26 cellular contexts compared by ENCODE assay signal in genomic region chr4:78197947-78198346, GRCh38.
DNase-seq lines count a peak whose midpoint lies in the region; ATAC-seq, FAIRE-seq and TF ChIP-seq lines count a peak whose summit lies in the region.
"Had no signal": no experiment of that assay in that cellular context is flagged by ENCODE, and none has a peak within 500 bp of the region (broad histone marks: within the 10 kb centered on the region; RNA-seq: fewer than 3 reads in every experiment).

No MANE protein-coding gene starts in this region.

- peak; percentile 5 for DNase-seq in GM03348 (ENCODE audit: low spot score)
- no peak for DNase-seq in GM23338 (ENCODE audit: low spot score)
- peak; percentile 26 for DNase-seq in OCI-M1 (lab: John Stamatoyannopoulos, UW)
- DNase-seq in K562 (ENCODE audit: extremely low read depth in 1 of 4, low spot score in 3 of 4), result peak in 1 of 4 experiments; percentile 10
- DNase-seq in NCI-H2029 treated with DMSO at 0.1 percent for 48 hours (lab: John Stamatoyannopoulos, UW), result no peak
- no peak for DNase-seq in type B pancreatic cell (ENCODE audit: extremely low spot score, unreplicated experiment)
- DNase-seq: 8988T; ACHN; AML-193; BE2C; CD4-positive, alpha-beta T cell; CD8-positive, alpha-beta memory T cell; DMS 273 treated with DMSO at 0.1 percent for 48 hours; DMS79; GF-D8; H7 had no signal

- BruUV-seq in K562 (replicated peaks; lab: Mats Ljungman, UMichigan), result no TSS peak

- H3K9ac ChIP-seq in K562 (ENCODE audit: insufficient read depth in 1 of 2, low read depth in 2 of 2, low read length in 2 of 2), result no peak overlapping the region
- H3K9ac ChIP-seq: BLaER1 treated with 17β-estradiol and CSF1 and Interleukin-3, amounts not matched to agents 10 nM and 100 nM had no signal

- ATAC-seq in GM23338 (peak; percentile 30; the same call in 2 of the 3 replicates), K562 (peak; percentile 62; the same call in 2 of the 3 replicates), HG03442 (IDR thresholded peaks at IDR 0.05; ENCODE audit: unreplicated experiment) (no peak), HG02973 (IDR thresholded peaks at IDR 0.05; ENCODE audit: unreplicated experiment) (no peak)
- ATAC-seq: A549, HCT116 had no signal

- H3K36me3 ChIP-seq in GM23338 (ENCODE audit: insufficient read depth), result no peaks in the 10 kb centered on the region; the same call in 1 of the 2 replicates
- H3K36me3 ChIP-seq in K562 (ENCODE audit: control insufficient read depth, insufficient read depth, low read length), result no peaks in the 10 kb centered on the region
- H3K36me3 ChIP-seq: BE2C; BLaER1 treated with 17β-estradiol and CSF1 and Interleukin-3, amounts not matched to agents 10 nM and 100 nM had no signal

- TF ChIP-seq POLR2A in K562 (conservative IDR thresholded peaks at IDR 0.05), result no peak

- in situ Hi-C loops in K562 (cut with MboI), result no loop called here

- H3K9me3 Mint-ChIP-seq in GM23338 (peaks cover 36% of the 10 kb centered on the region), type B pancreatic cell (peaks cover 3% of the 10 kb centered on the region)

- intact Hi-C loops in K562 (cut with micrococcal nuclease), result loop anchor here (10.0 kb wide), 1 partner anchor 317 kb away; no protein-coding TSS in a partner anchor

- CTCF ChIA-PET in K562 (lab: Yijun Ruan, JAX; ENCODE audit: low intra/inter-chr PET ratio), result no interaction called here

- no peak for FAIRE-seq in K562 (lab: Jason Lieb, UNC)
- FAIRE-seq: A549, D721Med, GM12891, GM18507, H1 had no signal

- H3K27ac Mint-ChIP-seq in GM23338 (no peak overlapping the region), type B pancreatic cell (no peak overlapping the region)
- H3K27ac Mint-ChIP-seq: CD14-positive monocyte; CD4-positive, alpha-beta T cell; CD8-positive, alpha-beta memory T cell had no signal

- H3K4me2 ChIP-seq in GM23338 (no peak overlapping the region), K562 (ENCODE audit: insufficient read depth, low read length) (no peak overlapping the region)
- H3K4me2 ChIP-seq: A549; BLaER1 treated with 17β-estradiol and CSF1 and Interleukin-3, amounts not matched to agents 10 nM and 100 nM had no signal

- TF ChIP-seq EP300 in K562 (IDR thresholded peaks at IDR 0.05; ENCODE audit: low read length), result no peak

- H3K27me3 Mint-ChIP-seq in GM23338 (ENCODE audit: insufficient read depth, low read depth, poor library complexity) (peaks cover 4% of the 10 kb centered on the region), type B pancreatic cell (no peaks in the 10 kb centered on the region)
- H3K27me3 Mint-ChIP-seq: CD4-positive, alpha-beta T cell had no signal

- no peak for TF ChIP-seq RAD21 in K562 (CRISPR knock-in tag; conservative IDR thresholded peaks at IDR 0.05 in 1 of 2, IDR thresholded peaks at IDR 0.05 in 1 of 2)

- peaks cover 8% of the 10 kb centered on the region for H4K20me1 ChIP-seq in GM23338 (replicated peaks; ENCODE audit: insufficient read depth)
- H4K20me1 ChIP-seq in K562 (replicated peaks; ENCODE audit: control insufficient read depth, insufficient read depth, low read length), result no peaks in the 10 kb centered on the region
- H4K20me1 ChIP-seq: BLaER1 treated with 17β-estradiol and CSF1 and Interleukin-3, amounts not matched to agents 10 nM and 100 nM had no signal

- H3K79me2 ChIP-seq in GM23338 (replicated peaks; ENCODE audit: insufficient read depth), result peaks cover 88% of the 10 kb centered on the region
- no peaks in the 10 kb centered on the region for H3K79me2 ChIP-seq in K562 (ENCODE audit: control insufficient read depth, insufficient read depth, low read length)

- no peak overlapping the region for H3K4me3 ChIP-seq in GM23338
- no peak overlapping the region for H3K4me3 ChIP-seq in K562
- H3K4me3 ChIP-seq: A549; BLaER1 treated with 17β-estradiol and CSF1 and Interleukin-3, amounts not matched to agents 10 nM and 100 nM had no signal

- H3K4me1 ChIP-seq in GM23338 (ENCODE audit: insufficient read depth), result peaks cover 15% of the 10 kb centered on the region
- H3K4me1 ChIP-seq in K562 (replicated peaks in 1 of 2; ENCODE audit: control insufficient read depth in 2 of 2, insufficient read depth in 2 of 2, low read length in 2 of 2), result no peaks in the 10 kb centered on the region
- H3K4me1 ChIP-seq: A549; BLaER1 treated with 17β-estradiol and CSF1 and Interleukin-3, amounts not matched to agents 10 nM and 100 nM had no signal

- no peak overlapping the region for H3K27ac ChIP-seq in GM23338 (ENCODE audit: low read depth)
- no peak overlapping the region for H3K27ac ChIP-seq in K562 (ENCODE audit: extremely low read depth, low read depth, low read length)
- H3K27ac ChIP-seq: A549; BLaER1 treated with 17β-estradiol and CSF1 and Interleukin-3, amounts not matched to agents 10 nM and 100 nM had no signal

- WGBS in K562 (ENCODE audit: insufficient coverage, low coverage, missing lambda C conversion rate), result 0% methylated on average over 4 of the region's 4 CpGs

- H3K9me2 ChIP-seq in GM23338 (ENCODE audit: insufficient read depth), result peaks cover 6% of the 10 kb centered on the region; the same call in 1 of the 2 replicates

- no peaks in the 10 kb centered on the region for H3K9me1 ChIP-seq in K562 (ENCODE audit: control insufficient read depth, insufficient read depth, low read length)

- TF ChIP-seq CTCF in GM23338 (conservative IDR thresholded peaks at IDR 0.05; ENCODE audit: low read depth in 2 of 2), result 0 out of 4 replicates have a peak, but pooled peaks of 1 of the 2 experiments have one; percentile 13
- TF ChIP-seq CTCF in K562 (IDR thresholded peaks at IDR 0.05 in 2 of 3, conservative IDR thresholded peaks at IDR 0.05 in 1 of 3; ENCODE audit: insufficient read depth in 2 of 3, low read depth in 1 of 3, low read length in 3 of 3), result peak in 1 of 3 experiments; percentile 24; a peak in 1 of 6 replicates
- TF ChIP-seq CTCF in type B pancreatic cell (conservative IDR thresholded peaks at IDR 0.05), result no peak

- POLR2A ChIA-PET in K562 (lab: Yijun Ruan, JAX), result no interaction called here

- H3K9me3 ChIP-seq in K562 (replicated peaks; ENCODE audit: control insufficient read depth, insufficient read depth, low read depth, low read length), result no peaks in the 10 kb centered on the region
- H3K9me3 ChIP-seq: A549, BE2C had no signal

- peaks cover 42% of the 10 kb centered on the region for H3K36me3 Mint-ChIP-seq in GM23338 (ENCODE audit: low read depth)
- no peaks in the 10 kb centered on the region for H3K36me3 Mint-ChIP-seq in type B pancreatic cell
- H3K36me3 Mint-ChIP-seq: CD14-positive monocyte; CD8-positive, alpha-beta memory T cell had no signal

- H3F3A ChIP-seq in GM23338 (replicated peaks; ENCODE audit: low read depth), result no peaks in the 10 kb centered on the region

- no peak overlapping the region for H3K4me3 Mint-ChIP-seq in GM23338
- H3K4me3 Mint-ChIP-seq in type B pancreatic cell, result no peak overlapping the region
- H3K4me3 Mint-ChIP-seq: CD14-positive monocyte; CD4-positive, alpha-beta T cell; CD8-positive, alpha-beta memory T cell had no signal

- H2AFZ ChIP-seq in GM23338 (no peak overlapping the region), K562 (ENCODE audit: low read depth, low read length) (no peak overlapping the region)

- H3K4me1 Mint-ChIP-seq in GM23338 (peaks cover 17% of the 10 kb centered on the region), type B pancreatic cell (ENCODE audit: unreplicated experiment) (peaks cover 19% of the 10 kb centered on the region)
- H3K4me1 Mint-ChIP-seq: CD14-positive monocyte; CD8-positive, alpha-beta memory T cell had no signal

- no peaks in the 10 kb centered on the region for H3K27me3 ChIP-seq in GM23338 (ENCODE audit: insufficient read depth)
- no peaks in the 10 kb centered on the region; a peak in 1 of 5 replicates for H3K27me3 ChIP-seq in K562 (ENCODE audit: control insufficient read depth in 2 of 2, insufficient read depth in 2 of 2, low read length in 2 of 2)
- H3K27me3 ChIP-seq: BE2C; BLaER1 treated with 17β-estradiol and CSF1 and Interleukin-3, amounts not matched to agents 10 nM and 100 nM had no signal

TF ChIP-seq in GM23338, 12 proteins besides CTCF, POLR2A, EP300 and RAD21 (continues in another document):
- TF ChIP-seq ZNF114 (CRISPR knock-in tag; IDR thresholded peaks at IDR 0.05) (no peak), NANOG (IDR thresholded peaks at IDR 0.05; ENCODE audit: borderline replicate concordance) (no peak), EZH2phosphoT487 (IDR thresholded peaks at IDR 0.05; ENCODE audit: unreplicated experiment) (no peak), ZNF331 (CRISPR knock-in tag; IDR thresholded peaks at IDR 0.05; ENCODE audit: low read depth) (no peak), ETS1 (IDR thresholded peaks at IDR 0.05) (no peak), EZH2 (IDR thresholded peaks at IDR 0.05; ENCODE audit: low read depth, unreplicated experiment) (no peak)

TF ChIP-seq in K562, 482 proteins besides CTCF, POLR2A, EP300 and RAD21:
- TF ChIP-seq CTCFL (IDR thresholded peaks at IDR 0.05; ENCODE audit: borderline replicate concordance, insufficient read depth, low read depth, low read length, poor library complexity, severe bottlenecking) (peak; percentile 3), C11orf30 (IDR thresholded peaks at IDR 0.05; ENCODE audit: low read depth) (no peak)

Comparison
In these comparisons a context has a peak if more than half of its experiments do, and no peak if none do; other contexts are left out.
1. DNase-seq: peak in GM03348 (single experiment) and OCI-M1 (single experiment); none in GM23338 (single experiment), NCI-H2029 treated with DMSO at 0.1 percent for 48 hours (single experiment) and type B pancreatic cell (single experiment).
2. ATAC-seq: peak in GM23338 (single experiment) and K562 (single experiment); none in HG03442 (single experiment) and HG02973 (single experiment).